8 cellular contexts compared by ENCODE assay signal in the genomic region with DNA sequence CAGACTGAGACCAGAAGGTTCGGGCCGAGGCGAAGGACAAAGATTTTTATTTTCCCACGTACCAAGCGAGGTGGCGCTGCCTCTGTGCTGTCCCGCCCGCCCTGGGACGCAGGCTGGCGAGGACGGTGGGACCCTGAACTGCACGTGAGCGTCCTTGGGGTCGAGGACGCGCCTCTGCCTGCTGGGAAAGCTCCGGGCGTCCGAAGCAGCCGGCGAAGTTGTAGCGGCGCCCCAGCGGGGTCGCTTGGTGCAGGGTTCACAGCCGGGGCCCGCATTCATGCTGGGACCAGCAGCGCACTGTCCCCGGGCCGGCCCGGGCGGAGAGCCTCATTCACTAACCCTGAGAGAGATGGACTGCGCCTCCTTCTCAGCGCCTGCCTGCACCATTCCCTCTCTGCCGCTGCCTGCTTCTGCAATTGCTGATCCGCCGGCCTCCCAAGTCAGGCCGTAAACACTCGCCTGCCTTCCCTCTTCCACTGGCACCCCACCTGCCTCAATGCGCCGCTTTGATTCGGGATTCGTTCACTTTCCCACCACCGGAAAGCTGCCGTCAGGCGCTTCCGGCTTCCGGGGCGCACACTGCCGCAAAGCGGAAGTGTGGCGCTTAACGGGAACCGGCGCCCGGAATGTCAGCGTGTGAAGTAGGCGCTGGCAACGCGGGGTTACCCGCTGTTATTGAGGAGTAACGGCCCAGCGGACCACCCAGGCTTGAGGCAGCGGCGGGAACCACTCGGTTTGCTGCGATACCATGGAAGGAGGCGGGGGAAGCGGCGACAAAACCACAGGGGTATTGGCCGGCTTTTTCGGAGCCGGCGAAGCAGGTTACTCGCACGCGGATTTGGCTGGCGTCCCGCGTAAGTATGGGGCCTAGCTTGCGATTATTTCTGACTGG. TPM values are rescaled to one million over a fixed set of nuclear protein-coding genes. Genes with fewer than 3 reads are reported as not detected.
DNase-seq lines count a peak whose midpoint lies in the region; ATAC-seq and TF ChIP-seq lines count a peak whose summit lies in the region.
"Not testable (repeated sequence)": the region's sequence is repeated elsewhere in the genome, so short reads cannot be mapped to it uniquely, and the experiment has no call there.

A gene (minus strand): TSS at position 581 of the 892 bp plus-strand sequence. CDS start 302 bp downstream, at position 279.
A gene with protein sequence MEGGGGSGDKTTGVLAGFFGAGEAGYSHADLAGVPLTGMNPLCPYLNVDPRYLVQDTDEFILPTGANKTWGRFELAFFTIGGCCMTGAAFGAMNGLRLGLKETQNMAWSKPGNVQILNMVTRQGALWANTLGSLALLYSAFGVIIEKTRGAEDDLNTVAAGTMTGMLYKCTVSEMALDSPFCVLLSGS (plus strand): TSS at position 607 of the 892 bp plus-strand sequence. CDS start 142 bp downstream, at position 749.

- H3K9me3 ChIP-seq in esophagus muscularis mucosa; muscle layer of duodenum (ENCODE audit: control insufficient read depth in 1 of 2, low read length in 2 of 2): not testable (repeated sequence)

- peaks cover 19 to 36% (median 31%) of the 10 kb centered on the region in 4 donors for H3K4me1 ChIP-seq in esophagus muscularis mucosa
- H3K4me1 ChIP-seq in muscle layer of duodenum (ENCODE audit: control insufficient read depth in 1 of 2, insufficient read depth in 2 of 2, low read length in 2 of 2) = peaks cover 0 to 20% of the 10 kb centered on the region in 2 donors

- not testable (repeated sequence) for TF ChIP-seq POLR2A in esophagus muscularis mucosa (IDR thresholded peaks at IDR 0.05; ENCODE audit: low read depth)

- H3K4me3 ChIP-seq in esophagus muscularis mucosa = peak within 1 kb of the TSS; percentile 82 to 90 (median 86)
- H3K4me3 ChIP-seq in muscle layer of duodenum (ENCODE audit: low read depth in 1 of 2, low read length in 2 of 2) = peak within 1 kb of the TSS; percentile 82 to 85

- H3K27me3 Mint-ChIP-seq in activated T-cell treated with anti-CD3 and anti-CD28 coated beads, Interleukin-2, amount 50 U/mL, for 72 hours (ENCODE audit: low read depth) = not testable (repeated sequence)

- H3K4me1 Mint-ChIP-seq in activated T-cell treated with anti-CD3 and anti-CD28 coated beads, Interleukin-2, amount 50 U/mL, for 72 hours (ENCODE audit: low read depth) = peaks cover 24% of the 10 kb centered on the region

- TF ChIP-seq CTCF in esophagus muscularis mucosa (IDR thresholded peaks at IDR 0.05) = not testable (repeated sequence)

- not testable (repeated sequence) for H3K9me3 Mint-ChIP-seq in activated T-cell treated with anti-CD3 and anti-CD28 coated beads, Interleukin-2, amount 50 U/mL, for 72 hours

- intact Hi-C loops in esophagus muscularis mucosa (cut with DNase I) = not testable (repeated sequence)

- peak; percentile 74 for ATAC-seq in GM21737 (IDR thresholded peaks at IDR 0.05; ENCODE audit: unreplicated experiment)
- ATAC-seq in activated T-cell treated with anti-CD3 and anti-CD28 coated beads, Interleukin-2, amount 50 U/mL, for 72 hours (replicated peaks in 1 of 2) = peak; percentile 91 to 93

- under 1% methylated on average over 60 of the region's 81 CpGs for WGBS in esophagus muscularis mucosa

- peaks cover 8 to 13% of the 10 kb centered on the region in 2 donors for H3K36me3 Mint-ChIP-seq in activated T-cell treated with anti-CD3 and anti-CD28 coated beads, Interleukin-2, amount 50 U/mL, for 72 hours (ENCODE audit: insufficient read depth in 2 of 2)

- peak; percentile 15 for DNase-seq in DMS79 treated with DMSO at 0.1 percent for 48 hours (lab: John Stamatoyannopoulos, UW)
- DNase-seq in KG1 (lab: John Stamatoyannopoulos, UW) = peak; percentile 76
- DNase-seq in RKO (ENCODE audit: low spot score) = peak; percentile 85
- peak; percentile 83 for DNase-seq in activated T-cell treated with anti-CD3 and anti-CD28 coated beads, Interleukin-2, amount 50 U/mL, for 72 hours
- peak; percentile 92 for DNase-seq in esophagus muscularis mucosa (ENCODE audit: extremely low spot score)
- peak; percentile 82 for DNase-seq in stimulated activated CD8-positive, alpha-beta memory T cell treated with anti-CD3 and anti-CD28 coated beads, Interleukin-4, amount 100 ng/mL, for 48 hours

- peaks cover 0 to 12% (median 5%) of the 10 kb centered on the region in 4 donors for H3K36me3 ChIP-seq in esophagus muscularis mucosa
- not testable (repeated sequence) for H3K36me3 ChIP-seq in muscle layer of duodenum (ENCODE audit: control insufficient read depth in 1 of 2, insufficient read depth in 2 of 2, low read length in 2 of 2)

- peak within 1 kb of the TSS; percentile 96 for H3K27ac Mint-ChIP-seq in activated T-cell treated with anti-CD3 and anti-CD28 coated beads, Interleukin-2, amount 50 U/mL, for 72 hours

- peak within 1 kb of the TSS; percentile 72 to 85 (median 76) for H3K27ac ChIP-seq in esophagus muscularis mucosa (replicated peaks in 1 of 4)
- H3K27ac ChIP-seq in muscle layer of duodenum (ENCODE audit: low read length) = peak within 1 kb of the TSS; percentile 67

- not testable (repeated sequence) for H3K27me3 ChIP-seq in esophagus muscularis mucosa; muscle layer of duodenum (ENCODE audit: low read depth, low read length)

- H3K4me3 Mint-ChIP-seq in activated T-cell treated with anti-CD3 and anti-CD28 coated beads, Interleukin-2, amount 50 U/mL, for 72 hours = peak within 1 kb of the TSS; percentile 99

- TF ChIP-seq EP300 in esophagus muscularis mucosa (IDR thresholded peaks at IDR 0.05) = not testable (repeated sequence)

RNA-seq across cellular contexts. Expression of the first gene that starts in this region (rescaled TPM):
- total RNA-seq in activated T-cell treated with anti-CD3 and anti-CD28 coated beads, Interleukin-2, amount 50 U/mL, for 72 hours = 10 to 100 TPM; 32.1 to 33.4 TPM
- total RNA-seq in esophagus muscularis mucosa = 10 to 100 TPM; 20.9 to 30.7 (median 23.7) TPM

RNA-seq across cellular contexts. Expression of the second gene that starts in this region (rescaled TPM):
- 10 to 100 TPM; 18.3 to 23.3 TPM for total RNA-seq in activated T-cell treated with anti-CD3 and anti-CD28 coated beads, Interleukin-2, amount 50 U/mL, for 72 hours
- 10 to 100 TPM; 13.5 to 24.9 (median 19.4) TPM for total RNA-seq in esophagus muscularis mucosa

Comparison
In these comparisons a context has a peak if more than half of its experiments do, and no peak if none do; other contexts are left out.
1. Peak in every context shown above with its lines: DNase-seq, ATAC-seq, H3K4me3 ChIP-seq and H3K27ac ChIP-seq.
2. DNase-seq: peak in every context shown above with its lines; median percentile 92 in esophagus muscularis mucosa; 85 in RKO; 83 in activated T-cell treated with anti-CD3 and anti-CD28 coated beads, Interleukin-2, amount 50 U/mL, for 72 hours; 82 in stimulated activated CD8-positive, alpha-beta memory T cell treated with anti-CD3 and anti-CD28 coated beads, Interleukin-4, amount 100 ng/mL, for 48 hours; 76 in KG1; 15 in DMS79 treated with DMSO at 0.1 percent for 48 hours.